In genomic region chr6:3850451-3851203, GRCh38 we compare ENCODE assay signal across 8 cellular contexts.
A peak's percentile ranks its signal among the peaks of the same experiment; 100 is the strongest.
DNase-seq lines count a peak whose midpoint lies in the region; ATAC-seq and TF ChIP-seq lines count a peak whose summit lies in the region.

No MANE protein-coding gene starts in this region.

- H3K4me3 ChIP-seq in GM12864 (ENCODE audit: low read depth, low read length) (no peak overlapping the region), coronary artery (peak overlapping the region; percentile 73)

- H3K27ac ChIP-seq in coronary artery = no peak overlapping the region

- ATAC-seq in GM21515 (IDR thresholded peaks at IDR 0.05; ENCODE audit: unreplicated experiment) = no peak

- peak; percentile 33 for DNase-seq in GM12864 (ENCODE audit: low read depth)
- peak; percentile 18 to 29 for DNase-seq in activated CD4-positive, alpha-beta T cell treated with anti-CD3 and anti-CD28 coated beads for 4 hours
- no peak for DNase-seq in coronary artery (ENCODE audit: low spot score)
- peak; percentile 55 to 68 for DNase-seq in stimulated activated CD4-positive, alpha-beta T cell treated with anti-CD3 and anti-CD28 coated beads, Interleukin-2, amount 100 ng/mL, for 24 hours
- DNase-seq in effector CD4-positive, alpha-beta T cell = no peak
- no peak for DNase-seq in epidermal melanocyte (ENCODE audit: insufficient read length, low spot score)
- DNase-seq in NCI-H2227 (lab: John Stamatoyannopoulos, UW; ENCODE audit: unreplicated experiment) = no peak

- no peak for TF ChIP-seq CTCF in GM12864 (IDR thresholded peaks at IDR 0.05; ENCODE audit: low read depth, low read length, missing control alignments)
- TF ChIP-seq CTCF in coronary artery (IDR thresholded peaks at IDR 0.05) = no peak

Comparison
In these comparisons a context has a peak if more than half of its experiments do, and no peak if none do; other contexts are left out.
1. DNase-seq: peak in GM12864 (single experiment), activated CD4-positive, alpha-beta T cell treated with anti-CD3 and anti-CD28 coated beads for 4 hours (2 of 2) and stimulated activated CD4-positive, alpha-beta T cell treated with anti-CD3 and anti-CD28 coated beads, Interleukin-2, amount 100 ng/mL, for 24 hours (2 of 2); none in coronary artery (single experiment), effector CD4-positive, alpha-beta T cell (single experiment), epidermal melanocyte (single experiment) and NCI-H2227 (single experiment).